1 cellular context compared by ENCODE assay signal in the genomic region with DNA sequence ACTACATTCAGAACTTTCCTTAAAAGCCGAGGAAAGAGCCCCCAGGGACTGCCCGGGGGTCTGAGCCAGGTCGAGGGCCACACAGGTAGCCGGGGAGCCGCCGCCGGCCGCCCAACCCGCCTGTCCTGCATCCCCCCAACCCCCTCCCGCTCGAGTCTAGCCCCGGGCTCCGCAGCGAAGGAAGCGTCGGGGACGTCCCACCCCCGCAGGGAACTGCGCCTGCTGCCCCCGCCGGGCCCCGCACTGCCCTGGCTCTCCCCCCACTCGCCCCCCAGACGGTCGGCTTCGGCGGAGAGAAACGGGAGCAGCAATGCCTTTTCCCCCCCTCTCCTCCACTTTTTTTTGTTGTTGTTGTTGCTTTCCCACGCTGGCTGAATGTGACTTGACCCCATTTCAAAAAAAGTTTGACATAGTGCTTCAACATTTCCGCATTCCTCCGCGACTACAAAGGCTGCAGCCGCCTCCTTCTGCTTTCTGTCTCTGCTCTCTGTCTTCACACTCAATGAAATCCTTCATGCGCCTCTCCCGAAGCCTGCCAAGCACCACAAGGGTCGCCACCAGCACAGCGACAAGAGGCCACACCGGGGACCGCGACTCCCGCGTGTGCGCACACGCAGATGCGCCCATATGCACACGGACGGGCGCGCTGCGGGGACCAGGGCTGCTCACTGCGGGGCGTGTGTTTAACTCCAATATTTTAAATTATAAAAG.
TF ChIP-seq lines count a peak whose summit lies in the region.

No MANE protein-coding gene starts in this region.

TF ChIP-seq in HepG2, 621 proteins besides CTCF, POLR2A, EP300 and RAD21 (continued from another document and continues in another):
- TF ChIP-seq, protein P1, sequence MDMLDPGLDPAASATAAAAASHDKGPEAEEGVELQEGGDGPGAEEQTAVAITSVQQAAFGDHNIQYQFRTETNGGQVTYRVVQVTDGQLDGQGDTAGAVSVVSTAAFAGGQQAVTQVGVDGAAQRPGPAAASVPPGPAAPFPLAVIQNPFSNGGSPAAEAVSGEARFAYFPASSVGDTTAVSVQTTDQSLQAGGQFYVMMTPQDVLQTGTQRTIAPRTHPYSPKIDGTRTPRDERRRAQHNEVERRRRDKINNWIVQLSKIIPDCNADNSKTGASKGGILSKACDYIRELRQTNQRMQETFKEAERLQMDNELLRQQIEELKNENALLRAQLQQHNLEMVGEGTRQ (IDR thresholded peaks at IDR 0.05; ENCODE audit: low read depth, low read length) = no peak
- TF ChIP-seq, protein P1 (CRISPR knock-in tag; IDR thresholded peaks at IDR 0.05; ENCODE audit: borderline replicate concordance) = 0 out of 2 replicates have a peak, but pooled peaks have one; percentile 23
- TF ChIP-seq ZBTB38 (CRISPR knock-in tag; IDR thresholded peaks at IDR 0.05) = no peak
- no peak for TF ChIP-seq ZNF251 (CRISPR knock-in tag; IDR thresholded peaks at IDR 0.05)
- 0 out of 2 replicates have a peak, but pooled peaks have one; percentile 9 for TF ChIP-seq ZNF709 (CRISPR knock-in tag; IDR thresholded peaks at IDR 0.05)
- no peak; the same call in 1 of the 2 replicates for TF ChIP-seq ATF2 (CRISPR knock-in tag; IDR thresholded peaks at IDR 0.05)
- no peak for TF ChIP-seq AHR (CRISPR knock-in tag; IDR thresholded peaks at IDR 0.05)
- peak; percentile 28; the same call in 1 of the 2 replicates for TF ChIP-seq ZNF501 (CRISPR knock-in tag; IDR thresholded peaks at IDR 0.05)
- TF ChIP-seq, protein P2, sequence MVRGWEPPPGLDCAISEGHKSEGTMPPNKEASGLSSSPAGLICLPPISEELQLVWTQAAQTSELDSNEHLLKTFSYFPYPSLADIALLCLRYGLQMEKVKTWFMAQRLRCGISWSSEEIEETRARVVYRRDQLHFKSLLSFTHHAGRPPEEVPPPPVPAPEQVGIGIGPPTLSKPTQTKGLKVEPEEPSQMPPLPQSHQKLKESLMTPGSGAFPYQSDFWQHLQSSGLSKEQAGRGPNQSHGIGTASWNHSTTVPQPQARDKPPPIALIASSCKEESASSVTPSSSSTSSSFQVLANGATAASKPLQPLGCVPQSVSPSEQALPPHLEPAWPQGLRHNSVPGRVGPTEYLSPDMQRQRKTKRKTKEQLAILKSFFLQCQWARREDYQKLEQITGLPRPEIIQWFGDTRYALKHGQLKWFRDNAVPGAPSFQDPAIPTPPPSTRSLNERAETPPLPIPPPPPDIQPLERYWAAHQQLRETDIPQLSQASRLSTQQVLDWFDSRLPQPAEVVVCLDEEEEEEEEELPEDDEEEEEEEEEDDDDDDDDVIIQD (CRISPR knock-in tag; IDR thresholded peaks at IDR 0.05; ENCODE audit: low read depth) = no peak
- no peak for TF ChIP-seq ESRRA (CRISPR knock-in tag; IDR thresholded peaks at IDR 0.05; ENCODE audit: low read depth)
- TF ChIP-seq TCF7L2 (IDR thresholded peaks at IDR 0.05; ENCODE audit: low read depth, low read length) = peak; percentile 51
- TF ChIP-seq MNT (IDR thresholded peaks at IDR 0.05) = peak; percentile 79
- peak; percentile 58 for TF ChIP-seq HDAC1 (CRISPR knock-in tag; IDR thresholded peaks at IDR 0.05)
- TF ChIP-seq EEA1 (CRISPR knock-in tag; IDR thresholded peaks at IDR 0.05; ENCODE audit: borderline replicate concordance) = no peak
- TF ChIP-seq ZNF577 (CRISPR knock-in tag; IDR thresholded peaks at IDR 0.05; ENCODE audit: borderline replicate concordance, low read depth) = no peak
- TF ChIP-seq RFX1 (IDR thresholded peaks at IDR 0.05) = no peak
- 0 out of 2 replicates have a peak, but pooled peaks have one; percentile 47 for TF ChIP-seq SIN3A (IDR thresholded peaks at IDR 0.05; ENCODE audit: borderline replicate concordance, low read depth, low read length)
- peak; percentile 88 for TF ChIP-seq FOXP1 (IDR thresholded peaks at IDR 0.05)
- peak; percentile 39; the same call in 1 of the 2 replicates for TF ChIP-seq FOXP1 (CRISPR knock-in tag; IDR thresholded peaks at IDR 0.05)
- TF ChIP-seq ZNF580 (CRISPR knock-in tag; IDR thresholded peaks at IDR 0.05; ENCODE audit: borderline replicate concordance, low read depth) = 0 out of 2 replicates have a peak, but pooled peaks have one; percentile 10
- no peak for TF ChIP-seq ZNF576 (CRISPR knock-in tag; IDR thresholded peaks at IDR 0.05)
- TF ChIP-seq RXRB (CRISPR knock-in tag; IDR thresholded peaks at IDR 0.05; ENCODE audit: borderline replicate concordance) = no peak
- no peak for TF ChIP-seq ISL2 (CRISPR knock-in tag; IDR thresholded peaks at IDR 0.05)
- TF ChIP-seq DR1 (CRISPR knock-in tag; IDR thresholded peaks at IDR 0.05) = no peak
- 0 out of 2 replicates have a peak, but pooled peaks have one; percentile 36 for TF ChIP-seq MTF2 (CRISPR knock-in tag; IDR thresholded peaks at IDR 0.05; ENCODE audit: borderline replicate concordance)
- TF ChIP-seq ZNF446 (CRISPR knock-in tag; IDR thresholded peaks at IDR 0.05) = peak; percentile 20
- peak; percentile 63 for TF ChIP-seq SALL1 (CRISPR knock-in tag; IDR thresholded peaks at IDR 0.05)
- no peak for TF ChIP-seq CREB1 (IDR thresholded peaks at IDR 0.05)
- no peak for TF ChIP-seq CREB1 (CRISPR knock-in tag; IDR thresholded peaks at IDR 0.05)
- TF ChIP-seq ELF1 (CRISPR knock-in tag; IDR thresholded peaks at IDR 0.05) = peak; percentile 90
- no peak for TF ChIP-seq ZNF180 (CRISPR knock-in tag; IDR thresholded peaks at IDR 0.05; ENCODE audit: borderline replicate concordance, low read depth)
- TF ChIP-seq AGO2 (optimal IDR thresholded peaks at IDR 0.05; ENCODE audit: low read depth, low read length) = peak; percentile 93
- no peak for TF ChIP-seq TCF12 (IDR thresholded peaks at IDR 0.05)
- TF ChIP-seq TCF12 (CRISPR knock-in tag; IDR thresholded peaks at IDR 0.05) = no peak
- peak; percentile 7; the same call in 1 of the 2 replicates for TF ChIP-seq NCOA2 (CRISPR knock-in tag; IDR thresholded peaks at IDR 0.05)
- TF ChIP-seq BHLHE40 (IDR thresholded peaks at IDR 0.05; ENCODE audit: low read length) = peak; percentile 40; the same call in 1 of the 2 replicates
- peak; percentile 86; the same call in 1 of the 2 replicates for TF ChIP-seq MTA1 (CRISPR knock-in tag; IDR thresholded peaks at IDR 0.05; ENCODE audit: borderline replicate concordance)
- TF ChIP-seq, protein P3, sequence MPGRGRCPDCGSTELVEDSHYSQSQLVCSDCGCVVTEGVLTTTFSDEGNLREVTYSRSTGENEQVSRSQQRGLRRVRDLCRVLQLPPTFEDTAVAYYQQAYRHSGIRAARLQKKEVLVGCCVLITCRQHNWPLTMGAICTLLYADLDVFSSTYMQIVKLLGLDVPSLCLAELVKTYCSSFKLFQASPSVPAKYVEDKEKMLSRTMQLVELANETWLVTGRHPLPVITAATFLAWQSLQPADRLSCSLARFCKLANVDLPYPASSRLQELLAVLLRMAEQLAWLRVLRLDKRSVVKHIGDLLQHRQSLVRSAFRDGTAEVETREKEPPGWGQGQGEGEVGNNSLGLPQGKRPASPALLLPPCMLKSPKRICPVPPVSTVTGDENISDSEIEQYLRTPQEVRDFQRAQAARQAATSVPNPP (CRISPR knock-in tag; IDR thresholded peaks at IDR 0.05) = 0 out of 2 replicates have a peak, but pooled peaks have one; percentile 13
- TF ChIP-seq ZFP37 (CRISPR knock-in tag; IDR thresholded peaks at IDR 0.05; ENCODE audit: borderline replicate concordance) = no peak
- TF ChIP-seq ZNF350 (CRISPR knock-in tag; IDR thresholded peaks at IDR 0.05; ENCODE audit: borderline replicate concordance, low read depth) = 0 out of 2 replicates have a peak, but pooled peaks have one; percentile 24
- TF ChIP-seq GTF2F1 (IDR thresholded peaks at IDR 0.05; ENCODE audit: low read length) = no peak
- peak; percentile 99 for TF ChIP-seq ELF3 (CRISPR knock-in tag; IDR thresholded peaks at IDR 0.05)
- peak; percentile 68 for TF ChIP-seq POLR2G (IDR thresholded peaks at IDR 0.05; ENCODE audit: low read depth, low read length)
- TF ChIP-seq PITX1 (CRISPR knock-in tag; IDR thresholded peaks at IDR 0.05) = no peak
- TF ChIP-seq, protein P4, sequence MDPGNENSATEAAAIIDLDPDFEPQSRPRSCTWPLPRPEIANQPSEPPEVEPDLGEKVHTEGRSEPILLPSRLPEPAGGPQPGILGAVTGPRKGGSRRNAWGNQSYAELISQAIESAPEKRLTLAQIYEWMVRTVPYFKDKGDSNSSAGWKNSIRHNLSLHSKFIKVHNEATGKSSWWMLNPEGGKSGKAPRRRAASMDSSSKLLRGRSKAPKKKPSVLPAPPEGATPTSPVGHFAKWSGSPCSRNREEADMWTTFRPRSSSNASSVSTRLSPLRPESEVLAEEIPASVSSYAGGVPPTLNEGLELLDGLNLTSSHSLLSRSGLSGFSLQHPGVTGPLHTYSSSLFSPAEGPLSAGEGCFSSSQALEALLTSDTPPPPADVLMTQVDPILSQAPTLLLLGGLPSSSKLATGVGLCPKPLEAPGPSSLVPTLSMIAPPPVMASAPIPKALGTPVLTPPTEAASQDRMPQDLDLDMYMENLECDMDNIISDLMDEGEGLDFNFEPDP (CRISPR knock-in tag; conservative IDR thresholded peaks at IDR 0.05) = 0 out of 2 replicates have a peak, but pooled peaks have one; percentile 49
- TF ChIP-seq ZNF496 (CRISPR knock-in tag; IDR thresholded peaks at IDR 0.05; ENCODE audit: insufficient replicate concordance) = no peak
- TF ChIP-seq NFKBIZ (CRISPR knock-in tag; IDR thresholded peaks at IDR 0.05) = 0 out of 2 replicates have a peak, but pooled peaks have one; percentile 11
- TF ChIP-seq PLSCR1 (CRISPR knock-in tag; IDR thresholded peaks at IDR 0.05; ENCODE audit: borderline replicate concordance) = no peak
- no peak for TF ChIP-seq KLF9 (CRISPR knock-in tag; IDR thresholded peaks at IDR 0.05; ENCODE audit: low read depth)
- TF ChIP-seq MEIS1 (CRISPR knock-in tag; IDR thresholded peaks at IDR 0.05; ENCODE audit: borderline replicate concordance) = no peak
- peak; percentile 10 for TF ChIP-seq ZEB1 (IDR thresholded peaks at IDR 0.05; ENCODE audit: insufficient replicate concordance, low read depth)
- TF ChIP-seq RBAK (CRISPR knock-in tag; IDR thresholded peaks at IDR 0.05) = no peak
